21 cellular contexts compared by ENCODE assay signal in genomic region chr6:110895907-110896608, GRCh38. TPM values are rescaled to one million over a fixed set of nuclear protein-coding genes. Genes with fewer than 3 reads are reported as not detected.
DNase-seq lines count a peak whose midpoint lies in the region; ATAC-seq and TF ChIP-seq lines count a peak whose summit lies in the region.
"Had no signal": no experiment of that assay in that cellular context is flagged by ENCODE, and none has a peak within 500 bp of the region (broad histone marks: within the 10 kb centered on the region; RNA-seq: fewer than 3 reads in every experiment).

No MANE protein-coding gene starts in this region.

- peaks cover 72% of the 10 kb centered on the region for H3K36me3 Mint-ChIP-seq in activated CD8-positive, alpha-beta memory T cell treated with anti-CD3 and anti-CD28 coated beads, Interleukin-2, amount 10 ng/mL, durations not matched to agents 7 days and 5 days
- H3K36me3 Mint-ChIP-seq in CD8-positive, alpha-beta T cell = peaks cover 73% of the 10 kb centered on the region
- H3K36me3 Mint-ChIP-seq in neural crest cell (ENCODE audit: low read depth) = peaks cover 34% of the 10 kb centered on the region

- peak overlapping the region; percentile 52 for H3K27ac Mint-ChIP-seq in activated CD8-positive, alpha-beta memory T cell treated with anti-CD3 and anti-CD28 coated beads, Interleukin-2, amount 10 ng/mL, durations not matched to agents 7 days and 5 days
- H3K27ac Mint-ChIP-seq in CD8-positive, alpha-beta T cell = peak overlapping the region; percentile 13
- peak overlapping the region; percentile 27 for H3K27ac Mint-ChIP-seq in neural crest cell (ENCODE audit: unreplicated experiment)
- H3K27ac Mint-ChIP-seq: CD4-positive, alpha-beta memory T cell; GM23338; HFFc6 had no signal

- no peaks in the 10 kb centered on the region for H3K4me1 ChIP-seq in CD8-positive, alpha-beta T cell (ENCODE audit: insufficient read depth, low read length)
- H3K4me1 ChIP-seq: BE2C; BLaER1 treated with 17β-estradiol and CSF1 and Interleukin-3, amounts not matched to agents 10 nM and 100 nM had no signal

- no peaks in the 10 kb centered on the region for H3K9me3 Mint-ChIP-seq in activated CD8-positive, alpha-beta memory T cell treated with anti-CD3 and anti-CD28 coated beads, Interleukin-2, amount 10 ng/mL, durations not matched to agents 7 days and 5 days (ENCODE audit: low read depth)
- no peaks in the 10 kb centered on the region for H3K9me3 Mint-ChIP-seq in CD8-positive, alpha-beta T cell
- H3K9me3 Mint-ChIP-seq in neural crest cell = no peaks in the 10 kb centered on the region
- H3K9me3 Mint-ChIP-seq: GM23338, H9 had no signal

- no peaks in the 10 kb centered on the region for H3K27me3 ChIP-seq in CD8-positive, alpha-beta T cell (ENCODE audit: insufficient read depth, low read length)
- H3K27me3 ChIP-seq: BE2C; BLaER1 treated with 17β-estradiol and CSF1 and Interleukin-3, amounts not matched to agents 10 nM and 100 nM had no signal

- TF ChIP-seq CTCF in CD8-positive, alpha-beta T cell (IDR thresholded peaks at IDR 0.05) = no peak
- TF ChIP-seq CTCF in VCaP (conservative IDR thresholded peaks at IDR 0.05) (no peak), neural crest cell (conservative IDR thresholded peaks at IDR 0.05) (no peak)

- H3K4me3 Mint-ChIP-seq in activated CD8-positive, alpha-beta memory T cell treated with anti-CD3 and anti-CD28 coated beads, Interleukin-2, amount 10 ng/mL, durations not matched to agents 7 days and 5 days = no peak overlapping the region
- H3K4me3 Mint-ChIP-seq in CD8-positive, alpha-beta T cell = no peak overlapping the region
- H3K4me3 Mint-ChIP-seq in neural crest cell = no peak overlapping the region
- H3K4me3 Mint-ChIP-seq: CD4-positive, alpha-beta memory T cell; GM23338; H9; HFFc6 had no signal

- no peak for DNase-seq in activated CD8-positive, alpha-beta memory T cell treated with anti-CD3 and anti-CD28 coated beads, Interleukin-2, amount 10 ng/mL, durations not matched to agents 7 days and 5 days
- DNase-seq in activated CD8-positive, alpha-beta memory T cell treated with anti-CD3 and anti-CD28 coated beads for 24 hours = no peak
- DNase-seq in CD8-positive, alpha-beta T cell = no peak
- DNase-seq in neural crest cell (ENCODE audit: low read depth, low spot score) (no peak), NCI-H526 treated with DMSO at 0.1 percent for 48 hours (lab: John Stamatoyannopoulos, UW) (no peak), SW 1271 (lab: John Stamatoyannopoulos, UW) (no peak), NCI-H2029 treated with DMSO at 0.1 percent for 48 hours (lab: John Stamatoyannopoulos, UW) (no peak)
- DNase-seq: 8988T; ACHN; AML-193; BE2C; Caco-2; CD4-positive, alpha-beta memory T cell; DMS153; DND-41; H9; HFFc6 had no signal

- peaks cover 32% of the 10 kb centered on the region for H3K36me3 ChIP-seq in CD8-positive, alpha-beta T cell (ENCODE audit: insufficient read depth, low read length)

- no peak overlapping the region for H3K4me3 ChIP-seq in CD8-positive, alpha-beta T cell (ENCODE audit: low read depth, low read length)
- H3K4me3 ChIP-seq: A549; BLaER1 treated with 17β-estradiol and CSF1 and Interleukin-3, amounts not matched to agents 10 nM and 100 nM; GM23338 had no signal

- CTCF ChIA-PET in activated CD8-positive, alpha-beta memory T cell treated with anti-CD3 and anti-CD28 coated beads, Interleukin-2, amount 10 ng/mL, durations not matched to agents 7 days and 5 days (lab: Charles Lee) = no interaction called here
- CTCF ChIA-PET in CD8-positive, alpha-beta T cell (lab: Charles Lee) = no interaction called here

- H3K27me3 Mint-ChIP-seq in activated CD8-positive, alpha-beta memory T cell treated with anti-CD3 and anti-CD28 coated beads, Interleukin-2, amount 10 ng/mL, durations not matched to agents 7 days and 5 days = no peaks in the 10 kb centered on the region
- no peaks in the 10 kb centered on the region for H3K27me3 Mint-ChIP-seq in CD8-positive, alpha-beta T cell (ENCODE audit: low read depth)
- H3K27me3 Mint-ChIP-seq in neural crest cell (ENCODE audit: low read depth) = no peaks in the 10 kb centered on the region
- H3K27me3 Mint-ChIP-seq: CD4-positive, alpha-beta memory T cell had no signal

- POLR2A ChIA-PET in CD8-positive, alpha-beta T cell (lab: Charles Lee) = no interaction called here

- no peak for ATAC-seq in activated CD8-positive, alpha-beta memory T cell treated with anti-CD3 and anti-CD28 coated beads, Interleukin-2, amount 10 ng/mL, durations not matched to agents 7 days and 5 days
- no peak for ATAC-seq in CD8-positive, alpha-beta T cell
- ATAC-seq: A549, GM23338 had no signal

- H3K4me1 Mint-ChIP-seq in activated CD8-positive, alpha-beta memory T cell treated with anti-CD3 and anti-CD28 coated beads, Interleukin-2, amount 10 ng/mL, durations not matched to agents 7 days and 5 days = no peaks in the 10 kb centered on the region
- H3K4me1 Mint-ChIP-seq in CD8-positive, alpha-beta T cell (ENCODE audit: low read depth) = no peaks in the 10 kb centered on the region
- H3K4me1 Mint-ChIP-seq in neural crest cell = no peaks in the 10 kb centered on the region
- H3K4me1 Mint-ChIP-seq: GM23338 had no signal

- no peaks in the 10 kb centered on the region for H3K9me3 ChIP-seq in CD8-positive, alpha-beta T cell (ENCODE audit: low read length)
- H3K9me3 ChIP-seq: A549, BE2C, Caco-2 had no signal

- H3K27ac ChIP-seq in CD8-positive, alpha-beta T cell (ENCODE audit: low read depth, low read length) = no peak overlapping the region
- H3K27ac ChIP-seq in VCaP = peak overlapping the region; percentile 18; the same call in 1 of the 2 replicates
- H3K27ac ChIP-seq: A549; BLaER1 treated with 17β-estradiol and CSF1 and Interleukin-3, amounts not matched to agents 10 nM and 100 nM had no signal

- intact Hi-C loops in CD8-positive, alpha-beta T cell (cut with DNase I, micrococcal nuclease) = no loop called here

RNA-seq across cellular contexts. Expression of gene AMD1, which starts 21.5 kb away (rescaled TPM):
- total RNA-seq in activated CD8-positive, alpha-beta memory T cell treated with anti-CD3 and anti-CD28 coated beads, Interleukin-2, amount 10 ng/mL, durations not matched to agents 7 days and 5 days = 10 to 100 TPM; 71.2 to 85.1 TPM
- 100 to 1,000 TPM; 161 to 167 TPM for total RNA-seq in CD8-positive, alpha-beta T cell
- 92.7 and 92.8 TPM in 2 replicates for total RNA-seq in neural crest cell
